ENCODE assay signal across 20 cellular contexts in genomic region chr18:11862468-11863137, GRCh38.
"Had no signal": no experiment of that assay in that cellular context is flagged by ENCODE, and none has a peak within 500 bp of the region (broad histone marks: within the 10 kb centered on the region; RNA-seq: fewer than 3 reads in every experiment).

No MANE protein-coding gene starts in this region.

- DNase-seq: activated CD4-positive, alpha-beta T cell treated with anti-CD3 and anti-CD28 coated beads for 48 hours; activated CD4-positive, CD25-positive, alpha-beta regulatory T cell; activated CD8-positive, alpha-beta T cell treated with anti-CD3 and anti-CD28 coated beads for 36 hours; activated effector memory CD4-positive, alpha-beta T cell treated with Interleukin-2 at 50 U/mL for 16 hours; activated naive CD4-positive, alpha-beta T cell treated with anti-CD3 and anti-CD28 coated beads, Interleukin-2, amount 10 ng/mL, durations not matched to agents 7 days and 5 days; activated naive CD8-positive, alpha-beta T cell treated with anti-CD3 and anti-CD28 coated beads, Interleukin-2, amount 50 U/mL, for 24 hours; activated T-cell treated with anti-CD3 and anti-CD28 coated beads, Interleukin-2, amount 50 U/mL, for 48 hours; colonic mucosa; heart left ventricle; natural killer cell; pancreas; stimulated activated CD4-positive, alpha-beta T cell treated with anti-CD3 and anti-CD28 coated beads, Interleukin-4, amount 100 ng/mL, for 24 hours; stimulated activated naive B cell treated with anti-CD40 and anti-IgM and Interleukin-4, amounts not matched to agents 10 μg/mL and 1 μg/mL and 100 μg/mL, for 72 hours; T-cell; T-helper 9 cell; tibial artery had no signal

- H3K27me3 ChIP-seq: ascending aorta, colonic mucosa, gastroesophageal sphincter, heart left ventricle, pancreas, tibial artery had no signal

- H3K9me3 ChIP-seq: ascending aorta, colonic mucosa, gastroesophageal sphincter, heart left ventricle, neutrophil, pancreas, tibial artery had no signal

- H3K4me1 ChIP-seq: ascending aorta, colonic mucosa, pancreas had no signal

- H3K4me3 ChIP-seq: ascending aorta, colonic mucosa, gastroesophageal sphincter, heart left ventricle, pancreas, tibial artery had no signal

- H3K27ac ChIP-seq: ascending aorta, colonic mucosa, gastroesophageal sphincter, heart left ventricle, neutrophil, pancreas, tibial artery had no signal

- H3K36me3 ChIP-seq: ascending aorta, colonic mucosa, heart left ventricle, neutrophil, pancreas had no signal

- ATAC-seq: activated CD8-positive, alpha-beta T cell treated with anti-CD3 and anti-CD28 coated beads for 36 hours; activated naive CD8-positive, alpha-beta T cell treated with anti-CD3 and anti-CD28 coated beads, Interleukin-2, amount 50 U/mL, for 24 hours; gastroesophageal sphincter; heart left ventricle; natural killer cell; pancreas; sciatic nerve; stimulated activated naive B cell treated with anti-CD40 and anti-IgM and Interleukin-4, amounts not matched to agents 10 μg/mL and 1 μg/mL and 100 μg/mL, for 72 hours; T-cell had no signal
